9 cellular contexts compared by ENCODE assay signal in the genomic region with DNA sequence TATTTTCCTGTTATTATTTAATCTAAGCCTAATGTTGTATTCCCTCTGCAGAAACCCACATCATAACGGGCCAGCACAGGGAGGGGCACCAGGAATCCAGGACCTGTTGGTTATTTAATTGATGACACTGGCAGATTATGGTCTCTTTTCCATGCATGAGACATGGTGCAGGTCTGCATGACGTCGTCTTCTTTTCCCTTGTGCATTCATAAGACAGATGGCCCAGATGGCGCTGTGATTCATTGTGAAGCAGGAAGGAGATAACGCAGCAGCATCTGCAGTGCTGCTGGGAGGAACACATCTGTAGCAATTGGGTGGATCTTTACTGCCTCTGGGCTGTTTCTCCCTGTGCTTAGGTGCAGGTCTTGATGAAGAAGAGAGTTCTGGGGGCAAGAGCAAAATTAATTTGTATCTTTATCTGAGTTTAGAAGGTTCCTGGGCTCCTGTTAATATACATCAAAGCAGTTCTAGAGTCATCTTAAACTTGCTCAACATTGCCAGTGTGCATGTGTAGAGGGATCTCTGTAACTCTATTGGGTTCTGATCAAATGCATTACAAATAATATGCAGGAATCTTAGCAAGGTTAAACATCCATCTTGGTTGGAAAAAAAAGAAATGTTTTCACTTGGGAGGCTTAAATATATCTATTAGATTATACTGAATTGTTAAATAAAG.
DNase-seq lines count a peak whose midpoint lies in the region; ATAC-seq, FAIRE-seq and TF ChIP-seq lines count a peak whose summit lies in the region.
"Had no signal": no experiment of that assay in that cellular context is flagged by ENCODE, and none has a peak within 500 bp of the region (broad histone marks: within the 10 kb centered on the region; RNA-seq: fewer than 3 reads in every experiment).

No MANE protein-coding gene starts in this region.

- H3K4me3 ChIP-seq in fibroblast of the aortic adventitia (ENCODE audit: low read depth, low read length), result no peak overlapping the region
- H3K4me3 ChIP-seq in endodermal cell (ENCODE audit: low read length), result no peak overlapping the region

- no peak overlapping the region for H3K27ac Mint-ChIP-seq in endodermal cell

- peak; percentile 51 for DNase-seq in Ammon's horn (ENCODE audit: low spot score)
- DNase-seq in GM19239 (ENCODE audit: insufficient read length, low spot score), result no peak
- DNase-seq in NCI-H2171 treated with DMSO at 0.1 percent for 48 hours (lab: John Stamatoyannopoulos, UW), result peak; percentile 78
- DNase-seq in fibroblast of the aortic adventitia (ENCODE audit: low read depth), result peak; percentile 86
- no peak for DNase-seq in COLO829 (ENCODE audit: low spot score)
- no peak for DNase-seq in endodermal cell

- H3K9me3 ChIP-seq in endodermal cell (ENCODE audit: control insufficient read depth, low read length), result no peaks in the 10 kb centered on the region
- H3K9me3 ChIP-seq: neutrophil had no signal

- H3K36me3 Mint-ChIP-seq in endodermal cell (ENCODE audit: low read depth), result no peaks in the 10 kb centered on the region

- WGBS in endodermal cell (ENCODE audit: insufficient coverage in 1 of 2, insufficient read length in 1 of 2), 2 experiments, result 88 to 92% methylated on average over 3 to 5 of the region's 5 CpGs

- no peak overlapping the region for H3K4me3 Mint-ChIP-seq in endodermal cell

- H3K4me1 Mint-ChIP-seq in endodermal cell, result no peaks in the 10 kb centered on the region

- no peaks in the 10 kb centered on the region for H3K4me1 ChIP-seq in endodermal cell (ENCODE audit: control insufficient read depth, insufficient read depth, low read length)

- no peak overlapping the region for H3K9ac ChIP-seq in endodermal cell (ENCODE audit: extremely low read depth, low read length, poor library complexity, severe bottlenecking)

- H3K36me3 ChIP-seq in endodermal cell (ENCODE audit: control insufficient read depth, insufficient read depth, low read length), result no peaks in the 10 kb centered on the region
- H3K36me3 ChIP-seq: neutrophil had no signal

- peak; percentile 47 for FAIRE-seq in GM19239 (lab: Jason Lieb, UNC)

- ATAC-seq in HG03571 (IDR thresholded peaks at IDR 0.05; ENCODE audit: unreplicated experiment), result no peak
- no peak for ATAC-seq in HG03457 (IDR thresholded peaks at IDR 0.05; ENCODE audit: unreplicated experiment)

- H3K27me3 ChIP-seq in endodermal cell (ENCODE audit: control insufficient read depth, insufficient read depth, low read length, poor library complexity, severe bottlenecking), result no peaks in the 10 kb centered on the region
- H3K27me3 ChIP-seq: neutrophil had no signal

- no peaks in the 10 kb centered on the region for H3K27me3 Mint-ChIP-seq in endodermal cell (ENCODE audit: insufficient read depth)

- TF ChIP-seq CTCF in fibroblast of the aortic adventitia (IDR thresholded peaks at IDR 0.05; ENCODE audit: insufficient read depth, low read length), result no peak
- no peak for TF ChIP-seq CTCF in endodermal cell (conservative IDR thresholded peaks at IDR 0.05)

- H3K27ac ChIP-seq in endodermal cell (ENCODE audit: low read depth, low read length), result no peak overlapping the region
- H3K27ac ChIP-seq: neutrophil had no signal

- H3K9me3 Mint-ChIP-seq in endodermal cell, result no peaks in the 10 kb centered on the region

Comparison
In these comparisons a context has a peak if more than half of its experiments do, and no peak if none do; other contexts are left out.
1. DNase-seq: peak in Ammon's horn (single experiment), NCI-H2171 treated with DMSO at 0.1 percent for 48 hours (single experiment) and fibroblast of the aortic adventitia (single experiment); none in GM19239 (single experiment), COLO829 (single experiment) and endodermal cell (single experiment).